24 cellular contexts compared by ENCODE assay signal in the genomic region with DNA sequence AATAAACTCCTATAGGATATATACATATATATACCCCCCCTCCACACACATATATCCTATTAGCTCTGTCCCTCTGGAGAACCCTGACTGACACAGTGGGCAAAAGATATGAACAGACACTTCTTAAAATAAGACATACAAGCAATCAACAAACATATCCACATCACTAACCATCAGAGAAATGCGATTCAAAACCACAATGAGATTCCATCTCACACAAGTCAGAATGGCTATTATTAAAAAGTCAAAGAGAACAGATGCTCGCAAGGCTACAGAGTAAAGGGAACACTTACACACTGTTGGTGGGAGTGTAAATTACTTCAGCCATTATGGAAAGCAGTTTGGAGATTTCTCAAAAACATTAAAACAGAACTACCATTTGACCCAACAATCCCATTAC.
"Had no signal": no experiment of that assay in that cellular context is flagged by ENCODE, and none has a peak within 500 bp of the region (broad histone marks: within the 10 kb centered on the region; RNA-seq: fewer than 3 reads in every experiment).

No MANE protein-coding gene starts in this region.

- ATAC-seq: effector memory CD8-positive, alpha-beta T cell; esophagus mucosa; foreskin keratinocyte; gastrocnemius medialis; gastroesophageal sphincter; heart left ventricle; heart right ventricle had no signal

- H3K36me3 ChIP-seq: colonic mucosa, esophagus muscularis mucosa, esophagus squamous epithelium, gastrocnemius medialis, gastroesophageal sphincter, heart left ventricle, heart right ventricle had no signal

- H3K9me3 ChIP-seq: colonic mucosa, esophagus muscularis mucosa, esophagus squamous epithelium, gastrocnemius medialis, gastroesophageal sphincter had no signal

- H3K4me3 ChIP-seq: colonic mucosa, coronary artery, dorsolateral prefrontal cortex, esophagus muscularis mucosa, esophagus squamous epithelium, gastrocnemius medialis, gastroesophageal sphincter, heart left ventricle, heart right ventricle had no signal

- H3K4me1 ChIP-seq: colonic mucosa, esophagus squamous epithelium, foreskin keratinocyte, gastrocnemius medialis, gastroesophageal sphincter, heart left ventricle, heart right ventricle had no signal

- H3K27ac ChIP-seq: colonic mucosa, coronary artery, dorsolateral prefrontal cortex, epithelial cell of prostate, esophagus muscularis mucosa, esophagus squamous epithelium, foreskin keratinocyte, gastrocnemius medialis, gastroesophageal sphincter, heart left ventricle, heart right ventricle had no signal

- DNase-seq: colonic mucosa; cortex of kidney; dermis blood vessel endothelial cell; dorsolateral prefrontal cortex; effector CD4-positive, alpha-beta T cell; effector CD8-positive, alpha-beta T cell; effector memory CD4-positive, alpha-beta T cell; effector memory CD8-positive, alpha-beta T cell; endodermal cell; erythroblast; esophagus squamous epithelium; foreskin fibroblast; foreskin keratinocyte; foreskin melanocyte; gastrocnemius medialis; glutamatergic neuron; head of caudate nucleus; heart left ventricle; heart right ventricle had no signal

- H3K27me3 ChIP-seq: colonic mucosa, dorsolateral prefrontal cortex, esophagus muscularis mucosa, esophagus squamous epithelium, foreskin keratinocyte, gastrocnemius medialis, gastroesophageal sphincter, heart left ventricle, heart right ventricle had no signal
